7 cellular contexts compared by ENCODE assay signal in the genomic region with DNA sequence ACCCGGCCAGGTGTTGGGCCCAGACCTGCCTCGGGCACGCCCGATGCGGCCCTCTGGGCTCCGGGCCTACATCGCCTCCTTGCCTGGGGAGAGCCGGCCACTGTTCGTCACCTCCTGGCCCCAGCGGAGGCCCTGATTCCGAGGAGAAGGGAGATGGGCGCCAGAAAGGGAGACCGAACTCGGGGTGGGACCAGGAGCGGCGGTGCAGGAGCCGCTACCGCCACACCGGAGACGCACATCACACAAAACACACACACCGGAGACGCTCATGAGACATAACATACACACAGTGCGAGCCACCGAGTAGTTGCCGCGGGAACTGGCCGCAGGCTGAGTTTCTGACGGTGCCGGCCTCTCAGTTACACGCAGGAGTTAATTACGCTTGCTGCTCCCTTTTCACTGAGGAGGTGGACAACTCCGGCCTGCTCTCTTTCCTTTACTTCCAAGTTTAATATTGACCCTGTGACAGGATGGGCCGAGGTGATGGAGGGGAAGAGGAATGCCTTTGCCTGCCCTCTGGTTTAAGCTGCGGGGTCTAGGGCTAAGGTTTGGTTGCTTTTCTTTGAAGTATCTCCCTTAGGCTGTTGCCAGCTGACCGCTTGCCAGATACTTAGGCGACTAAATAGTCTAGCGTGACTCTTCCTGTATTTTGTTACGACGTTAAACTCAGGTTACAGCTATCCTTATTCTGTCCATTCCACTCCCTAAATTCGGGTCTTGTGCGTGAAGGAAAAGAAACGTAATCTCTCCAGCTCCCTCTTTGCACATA. TPM values are rescaled to one million over a fixed set of nuclear protein-coding genes. Genes with fewer than 3 reads are reported as not detected.
DNase-seq lines count a peak whose midpoint lies in the region; ATAC-seq and TF ChIP-seq lines count a peak whose summit lies in the region.

No MANE protein-coding gene starts in this region.

- H3K27me3 ChIP-seq in breast epithelium (no peaks in the 10 kb centered on the region), spleen (replicated peaks in 1 of 7) (no peaks in the 10 kb centered on the region)

- DNase-seq in GM04503 (ENCODE audit: low read depth), result peak; percentile 27
- DNase-seq in HT-29 (ENCODE audit: low spot score), result peak; percentile 70
- DNase-seq in RPMI8226, result peak; percentile 58
- DNase-seq in breast epithelium (ENCODE audit: low spot score in 2 of 2), result peak; percentile 50 to 59
- peak; percentile 53 for DNase-seq in iris pigment epithelial cell (ENCODE audit: low read depth)
- DNase-seq in spleen, result no peak

- WGBS in spleen, 5 donors, result 0 to 1% (median 0%) methylated on average over 40 to 42 of the region's 42 CpGs

- intact Hi-C loops in breast epithelium (cut with DNase I; ENCODE audit: low total_unique reads) (no loop called here), spleen (cut with DNase I; ENCODE audit: low total_unique reads) (loop anchor here (10.0 kb wide), 1 partner anchor 100 kb away; the partner anchor contains the start of gene ZBTB11)

- H3K36me3 ChIP-seq in breast epithelium, result no peaks in the 10 kb centered on the region
- H3K36me3 ChIP-seq in spleen, result peaks cover 0 to 26% (median 4%) of the 10 kb centered on the region in 6 donors

- TF ChIP-seq CTCF in breast epithelium (IDR thresholded peaks at IDR 0.05) (no peak), spleen (IDR thresholded peaks at IDR 0.05 in 8 of 11, conservative IDR thresholded peaks at IDR 0.05 in 3 of 11) (no peak)

- no peak for TF ChIP-seq POLR2A in breast epithelium (IDR thresholded peaks at IDR 0.05)
- no peak for TF ChIP-seq POLR2A in spleen (IDR thresholded peaks at IDR 0.05)

- H3K4me3 ChIP-seq in breast epithelium (peak overlapping the region; percentile 79 to 95 (median 88)), spleen (peak overlapping the region; percentile 67 to 92 (median 82))

- peak; percentile 43 for ATAC-seq in GM21526 (IDR thresholded peaks at IDR 0.05; ENCODE audit: low FRiP score, unreplicated experiment)

- peak overlapping the region; percentile 96 to 100 for H3K27ac ChIP-seq in breast epithelium
- H3K27ac ChIP-seq in spleen, result peak overlapping the region; percentile 93 to 99 (median 97)

- peaks cover 0 to 15% of the 10 kb centered on the region in 2 donors for H3K4me1 ChIP-seq in breast epithelium
- H3K4me1 ChIP-seq in spleen, result peaks cover 39 to 63% (median 58%) of the 10 kb centered on the region in 6 donors

- H3K9me3 ChIP-seq in breast epithelium (no peaks in the 10 kb centered on the region), spleen (no peaks in the 10 kb centered on the region)

RNA-seq across cellular contexts. Expression of gene PCNP, which starts 0.6 kb away (rescaled TPM):
- total RNA-seq in HT-29 (2014; rRNA removed; shearing (Covaris generic)), result 30.6 and 31.8 TPM in 2 replicates
- total RNA-seq in breast epithelium, result 100 to 1,000 TPM in 2 of 3 donors, 10 to 100 TPM in 1; 96.2 to 127 (median 120) TPM
- total RNA-seq in spleen, result 100 to 1,000 TPM; 104 to 122 (median 112) TPM
- polyA plus RNA-seq in spleen, result 100 to 1,000 TPM in 1 of 3 donors, 10 to 100 TPM in 2; 71.1 to 104 (median 92.6) TPM

RNA-seq across cellular contexts. Expression of gene TRMT10C, which starts 12.9 kb away (rescaled TPM):
- total RNA-seq in HT-29 (2014; rRNA removed; shearing (Covaris generic)), result 24.5 and 28.1 TPM in 2 replicates
- total RNA-seq in breast epithelium (10 to 100 TPM; 17.8 to 27.2 (median 25.6) TPM), spleen (10 to 100 TPM; 14.1 to 22.4 (median 18.0) TPM)
- polyA plus RNA-seq in spleen, result 10 to 100 TPM; 21.9 to 25.8 (median 24.4) TPM
